In the genomic region with DNA sequence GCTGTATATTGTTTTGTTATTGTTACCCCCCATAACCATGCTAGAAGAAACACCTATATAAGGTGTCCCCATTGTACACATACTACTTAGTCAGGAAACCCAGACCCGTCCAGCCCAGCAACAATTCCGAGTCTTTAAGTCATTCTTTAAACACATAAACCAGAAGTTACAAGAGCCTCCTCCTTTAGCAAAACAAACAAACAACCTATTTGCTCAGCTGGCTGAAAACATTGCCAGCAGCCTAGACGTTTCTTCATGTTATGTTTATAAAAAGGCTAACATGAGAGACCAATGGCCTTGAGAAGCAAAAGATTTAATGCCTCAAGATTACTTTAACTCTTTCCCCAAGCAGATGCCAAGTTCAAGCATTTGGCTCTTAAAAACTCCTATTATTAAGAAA, we compare ENCODE assay signal across 2 cellular contexts.
TF ChIP-seq lines count a peak whose summit lies in the region.

No MANE protein-coding gene starts in this region.

TF ChIP-seq in K562, 482 proteins besides CTCF, POLR2A, EP300 and RAD21 (continued from another document):
- TF ChIP-seq, protein P1, sequence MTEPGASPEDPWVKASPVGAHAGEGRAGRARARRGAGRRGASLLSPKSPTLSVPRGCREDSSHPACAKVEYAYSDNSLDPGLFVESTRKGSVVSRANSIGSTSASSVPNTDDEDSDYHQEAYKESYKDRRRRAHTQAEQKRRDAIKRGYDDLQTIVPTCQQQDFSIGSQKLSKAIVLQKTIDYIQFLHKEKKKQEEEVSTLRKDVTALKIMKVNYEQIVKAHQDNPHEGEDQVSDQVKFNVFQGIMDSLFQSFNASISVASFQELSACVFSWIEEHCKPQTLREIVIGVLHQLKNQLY (CRISPR knock-in tag; conservative IDR thresholded peaks at IDR 0.05) = no peak

TF ChIP-seq in GM12891, 5 proteins besides CTCF, POLR2A, EP300 and RAD21:
- TF ChIP-seq POU2F2 (IDR thresholded peaks at IDR 0.05; ENCODE audit: low read depth, low read length) = no peak
- no peak for TF ChIP-seq PAX5 (IDR thresholded peaks at IDR 0.05; ENCODE audit: insufficient read depth, low read length, severe bottlenecking)
- no peak for TF ChIP-seq SPI1 (IDR thresholded peaks at IDR 0.05; ENCODE audit: low read depth, low read length)
